ENCODE assay signal across 30 cellular contexts in the genomic region with DNA sequence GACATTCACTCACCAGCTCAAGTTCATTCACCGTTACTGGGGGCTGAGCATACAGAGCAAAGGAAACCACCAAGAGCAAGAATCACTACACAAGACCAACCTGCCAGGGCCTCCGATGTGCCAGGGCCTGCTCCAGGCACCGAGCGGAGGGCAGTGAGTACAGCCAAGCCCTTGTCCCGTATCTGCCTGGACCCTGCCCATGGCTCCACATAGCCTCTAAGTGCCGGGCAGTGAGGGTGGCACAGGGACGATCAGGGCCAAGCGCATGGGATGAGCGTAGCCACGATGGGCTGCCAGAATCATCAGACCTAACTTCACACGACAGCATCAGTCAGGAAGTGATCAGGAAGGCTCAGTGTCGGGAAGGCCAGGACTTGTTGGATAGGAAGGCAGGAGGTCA.
"Had no signal": no experiment of that assay in that cellular context is flagged by ENCODE, and none has a peak within 500 bp of the region (broad histone marks: within the 10 kb centered on the region; RNA-seq: fewer than 3 reads in every experiment).

No MANE protein-coding gene starts in this region.

- H3K4me3 ChIP-seq: ascending aorta, Peyer's patch, SJSA1 had no signal

- DNase-seq: activated CD4-positive, alpha-beta T cell treated with anti-CD3 and anti-CD28 coated beads for 36 hours; activated CD4-positive, alpha-beta T cell treated with anti-CD3 and anti-CD28 coated beads, Interleukin-2, amount 10 ng/mL, durations not matched to agents 7 days and 5 days; activated CD4-positive, alpha-beta T cell treated with anti-CD3 and anti-CD28 coated beads, Interleukin-2, amount 50 U/mL, for 48 hours; activated gamma-delta T cell; activated naive CD4-positive, alpha-beta T cell treated with Interleukin-2 at 50 U/mL for 16 hours; activated naive CD8-positive, alpha-beta T cell treated with anti-CD3 and anti-CD28 coated beads, Interleukin-2, amount 10 ng/mL, durations not matched to agents 7 days and 5 days; activated T-cell treated with anti-CD3 and anti-CD28 coated beads, Interleukin-2, amount 50 U/mL, for 24 hours; amygdala; Karpas-422; NCI-H1048; NCI-H1105 treated with DMSO at 0.1 percent for 48 hours; NCI-H1436; NCI-H1694; NCI-H2029; NCI-H510A; NCI-H526; NCI-H748 treated with DMSO at 0.1 percent for 48 hours; NK-92 treated with Interleukin-12 subunit alpha and Interleukin-12 subunit beta, amount 100 ng/mL, for 24 hours; PC-3; Peyer's patch; RPMI8226; SHP77 treated with DMSO at 0.1 percent for 48 hours; SK-N-SH had no signal

- H3K9me3 Mint-ChIP-seq: activated naive CD4-positive, alpha-beta T cell treated with anti-CD3 and anti-CD28 coated beads, Interleukin-2, amount 50 U/mL, for 24 hours; activated T-cell treated with anti-CD3 and anti-CD28 coated beads, Interleukin-2, amount 50 U/mL, for 24 hours; activated T-helper 2 cell treated with anti-CD3 and anti-CD28 coated beads, Interferon-gamma antibody, Interleukin-2, Interleukin-4, amounts not matched to agents 10 μg/mL and 5 μg/mL and 100 μg/mL, durations not matched to agents 14 hours and 24 hours and 36 hours had no signal

- H3K4me3 Mint-ChIP-seq: activated CD4-positive, alpha-beta T cell treated with anti-CD3 and anti-CD28 coated beads for 36 hours; activated CD4-positive, alpha-beta T cell treated with anti-CD3 and anti-CD28 coated beads, Interleukin-2, amount 10 ng/mL, durations not matched to agents 7 days and 5 days; activated naive CD4-positive, alpha-beta T cell treated with anti-CD3 and anti-CD28 coated beads, Interleukin-2, amount 50 U/mL, for 24 hours; activated naive CD8-positive, alpha-beta T cell treated with anti-CD3 and anti-CD28 coated beads, Interleukin-2, amount 10 ng/mL, durations not matched to agents 7 days and 5 days; activated T-cell treated with anti-CD3 and anti-CD28 coated beads, Interleukin-2, amount 50 U/mL, for 24 hours; T-helper 1 cell treated with Interleukin-12 subunit alpha and Interleukin-12 subunit beta and Interleukin-4 antibody, amounts not matched to agents 30 μg/mL and 1 μg/mL, for 36 hours; T-helper 2 cell treated with Interferon-gamma antibody and Interleukin-4, amounts not matched to agents 5 μg/mL and 100 μg/mL, for 36 hours had no signal

- H3K27me3 Mint-ChIP-seq: activated CD4-positive, alpha-beta T cell treated with anti-CD3 and anti-CD28 coated beads for 36 hours; activated CD4-positive, alpha-beta T cell treated with anti-CD3 and anti-CD28 coated beads, Interleukin-2, amount 10 ng/mL, durations not matched to agents 7 days and 5 days; activated naive CD4-positive, alpha-beta T cell treated with anti-CD3 and anti-CD28 coated beads, Interleukin-2, amount 50 U/mL, for 24 hours; activated naive CD8-positive, alpha-beta T cell treated with anti-CD3 and anti-CD28 coated beads, Interleukin-2, amount 10 ng/mL, durations not matched to agents 7 days and 5 days; activated T-cell treated with anti-CD3 and anti-CD28 coated beads, Interleukin-2, amount 50 U/mL, for 24 hours had no signal

- H3K27ac ChIP-seq: ascending aorta, Peyer's patch, SJSA1 had no signal

- ATAC-seq: activated CD4-positive, alpha-beta T cell treated with anti-CD3 and anti-CD28 coated beads for 36 hours; activated CD4-positive, CD25-positive, alpha-beta regulatory T cell treated with anti-CD3 and anti-CD28 coated beads, Interleukin-2, amount 50 U/mL, for 24 hours; PC-3 had no signal

- H3K9me3 ChIP-seq: SJSA1, SK-N-SH had no signal

- H3K27ac Mint-ChIP-seq: activated CD4-positive, alpha-beta T cell treated with anti-CD3 and anti-CD28 coated beads for 36 hours; activated CD4-positive, alpha-beta T cell treated with anti-CD3 and anti-CD28 coated beads, Interleukin-2, amount 10 ng/mL, durations not matched to agents 7 days and 5 days; activated naive CD4-positive, alpha-beta T cell treated with anti-CD3 and anti-CD28 coated beads, Interleukin-2, amount 50 U/mL, for 24 hours; activated naive CD8-positive, alpha-beta T cell treated with anti-CD3 and anti-CD28 coated beads, Interleukin-2, amount 10 ng/mL, durations not matched to agents 7 days and 5 days; activated T-cell treated with anti-CD3 and anti-CD28 coated beads, Interleukin-2, amount 50 U/mL, for 24 hours; activated T-helper 2 cell treated with anti-CD3 and anti-CD28 coated beads, Interferon-gamma antibody, Interleukin-2, Interleukin-4, amounts not matched to agents 10 μg/mL and 5 μg/mL and 100 μg/mL, durations not matched to agents 14 hours and 24 hours and 36 hours; T-helper 1 cell treated with Interleukin-12 subunit alpha and Interleukin-12 subunit beta and Interleukin-4 antibody, amounts not matched to agents 30 μg/mL and 1 μg/mL, for 36 hours; T-helper 2 cell treated with Interferon-gamma antibody and Interleukin-4, amounts not matched to agents 5 μg/mL and 100 μg/mL, for 36 hours had no signal

- H3K36me3 ChIP-seq: ascending aorta, Peyer's patch, SJSA1 had no signal

- H3K4me1 ChIP-seq: ascending aorta, Peyer's patch, SJSA1 had no signal

- H3K27me3 ChIP-seq: ascending aorta, Peyer's patch, SJSA1 had no signal
